ENCODE assay signal across 22 cellular contexts in genomic region chr7:73678862-73679261, GRCh38. TPM values are rescaled to one million over a fixed set of nuclear protein-coding genes. Genes with fewer than 3 reads are reported as not detected.
"Had no signal": no experiment of that assay in that cellular context is flagged by ENCODE, and none has a peak within 500 bp of the region (broad histone marks: within the 10 kb centered on the region; RNA-seq: fewer than 3 reads in every experiment).

No MANE protein-coding gene starts in this region.

- H3K9me3 ChIP-seq: breast epithelium, gastroesophageal sphincter, heart right ventricle, lower lobe of right lung, tibial nerve, vagina had no signal

- H3K36me3 ChIP-seq: breast epithelium, vagina had no signal

- H3K27ac ChIP-seq: breast epithelium, gastroesophageal sphincter, lower lobe of right lung, tibial nerve, vagina had no signal

- H3K27me3 ChIP-seq: breast epithelium, gastroesophageal sphincter, heart right ventricle, tibial nerve, vagina had no signal

- H3K4me3 ChIP-seq: breast epithelium, gastroesophageal sphincter, heart right ventricle, lower lobe of right lung, tibial nerve, vagina had no signal

- DNase-seq: activated CD4-positive, alpha-beta T cell treated with anti-CD3 and anti-CD28 coated beads, Interleukin-2, amount 10 ng/mL, durations not matched to agents 24 days and 14 days; activated CD8-positive, alpha-beta memory T cell treated with anti-CD3 and anti-CD28 coated beads, Interleukin-2, amount 50 U/mL, for 4 hours; activated naive CD4-positive, alpha-beta T cell treated with anti-CD3 and anti-CD28 coated beads for 36 hours; activated T-cell treated with anti-CD3 and anti-CD28 coated beads, Interleukin-2, amount 50 U/mL, for 4 hours; aorta; effector CD4-positive, alpha-beta T cell; lower lobe of right lung; naive thymus-derived CD8-positive, alpha-beta T cell; nucleus accumbens; posterior cingulate gyrus; stimulated activated CD4-positive, alpha-beta T cell treated with anti-CD3 and anti-CD28 coated beads, Interleukin-12 subunit alpha, Interleukin-12 subunit beta, amount 100 ng/mL, for 4 hours; stimulated activated CD4-positive, alpha-beta T cell treated with anti-CD3 and anti-CD28 coated beads, Interleukin-1b, Interleukin-23, amount 100 ng/mL, for 48 hours; stimulated activated CD8-positive, alpha-beta memory T cell treated with anti-CD3 and anti-CD28 coated beads, Interleukin-4, amount 100 ng/mL, for 48 hours; stimulated activated naive CD4-positive, alpha-beta T cell treated with Interleukin-2 at 50 U/mL for 16 hours; T1000 had no signal

- ATAC-seq: activated T-cell treated with anti-CD3 and anti-CD28 coated beads, Interleukin-2, amount 50 U/mL, for 4 hours; esophagus mucosa; gastroesophageal sphincter; lower lobe of right lung; naive thymus-derived CD8-positive, alpha-beta T cell had no signal

RNA-seq across cellular contexts. Expression of gene VPS37D, which starts 11.2 kb away (rescaled TPM):
- total RNA-seq: activated naive CD4-positive, alpha-beta T cell treated with anti-CD3 and anti-CD28 coated beads for 36 hours had no signal

RNA-seq across cellular contexts. Expression of gene MLXIPL, which starts 54.5 kb away (rescaled TPM):
- total RNA-seq: activated CD4-positive, alpha-beta T cell treated with anti-CD3 and anti-CD28 coated beads, Interleukin-2, amount 10 ng/mL, durations not matched to agents 24 days and 14 days; naive thymus-derived CD8-positive, alpha-beta T cell; T-helper 1 cell treated with Interleukin-12 subunit alpha and Interleukin-12 subunit beta and Interleukin-4 antibody, amounts not matched to agents 30 ng/mL and 1 ng/mL, for 36 hours had no signal
- polyA plus RNA-seq: naive thymus-derived CD8-positive, alpha-beta T cell had no signal
